1 cellular context compared by ENCODE assay signal in genomic region chr13:24630851-24631341, GRCh38.
TF ChIP-seq lines count a peak whose summit lies in the region.

No MANE protein-coding gene starts in this region.

TF ChIP-seq in K562, 482 proteins besides CTCF, POLR2A, EP300 and RAD21 (continued from another document):
- TF ChIP-seq ZBTB43 (CRISPR knock-in tag; IDR thresholded peaks at IDR 0.05) (no peak), MEF2A (IDR thresholded peaks at IDR 0.05; ENCODE audit: control insufficient read depth, low read depth, low read length) (no peak), HNRNPUL1 (IDR thresholded peaks at IDR 0.05; ENCODE audit: low read length) (no peak), KHSRP (IDR thresholded peaks at IDR 0.05) (no peak), GATAD2B (IDR thresholded peaks at IDR 0.05; ENCODE audit: borderline replicate concordance) (no peak), POLR2H (tag; IDR thresholded peaks at IDR 0.05; ENCODE audit: low read depth) (no peak), NR1H2 (CRISPR knock-in tag; IDR thresholded peaks at IDR 0.05) (no peak)
- TF ChIP-seq, protein P1, sequence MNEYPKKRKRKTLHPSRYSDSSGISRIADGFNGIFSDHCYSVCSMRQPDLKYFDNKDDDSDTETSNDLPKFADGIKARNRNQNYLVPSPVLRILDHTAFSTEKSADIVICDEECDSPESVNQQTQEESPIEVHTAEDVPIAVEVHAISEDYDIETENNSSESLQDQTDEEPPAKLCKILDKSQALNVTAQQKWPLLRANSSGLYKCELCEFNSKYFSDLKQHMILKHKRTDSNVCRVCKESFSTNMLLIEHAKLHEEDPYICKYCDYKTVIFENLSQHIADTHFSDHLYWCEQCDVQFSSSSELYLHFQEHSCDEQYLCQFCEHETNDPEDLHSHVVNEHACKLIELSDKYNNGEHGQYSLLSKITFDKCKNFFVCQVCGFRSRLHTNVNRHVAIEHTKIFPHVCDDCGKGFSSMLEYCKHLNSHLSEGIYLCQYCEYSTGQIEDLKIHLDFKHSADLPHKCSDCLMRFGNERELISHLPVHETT (CRISPR knock-in tag; conservative IDR thresholded peaks at IDR 0.05 in 1 of 2, IDR thresholded peaks at IDR 0.05 in 1 of 2) = no peak
- TF ChIP-seq, protein P2, sequence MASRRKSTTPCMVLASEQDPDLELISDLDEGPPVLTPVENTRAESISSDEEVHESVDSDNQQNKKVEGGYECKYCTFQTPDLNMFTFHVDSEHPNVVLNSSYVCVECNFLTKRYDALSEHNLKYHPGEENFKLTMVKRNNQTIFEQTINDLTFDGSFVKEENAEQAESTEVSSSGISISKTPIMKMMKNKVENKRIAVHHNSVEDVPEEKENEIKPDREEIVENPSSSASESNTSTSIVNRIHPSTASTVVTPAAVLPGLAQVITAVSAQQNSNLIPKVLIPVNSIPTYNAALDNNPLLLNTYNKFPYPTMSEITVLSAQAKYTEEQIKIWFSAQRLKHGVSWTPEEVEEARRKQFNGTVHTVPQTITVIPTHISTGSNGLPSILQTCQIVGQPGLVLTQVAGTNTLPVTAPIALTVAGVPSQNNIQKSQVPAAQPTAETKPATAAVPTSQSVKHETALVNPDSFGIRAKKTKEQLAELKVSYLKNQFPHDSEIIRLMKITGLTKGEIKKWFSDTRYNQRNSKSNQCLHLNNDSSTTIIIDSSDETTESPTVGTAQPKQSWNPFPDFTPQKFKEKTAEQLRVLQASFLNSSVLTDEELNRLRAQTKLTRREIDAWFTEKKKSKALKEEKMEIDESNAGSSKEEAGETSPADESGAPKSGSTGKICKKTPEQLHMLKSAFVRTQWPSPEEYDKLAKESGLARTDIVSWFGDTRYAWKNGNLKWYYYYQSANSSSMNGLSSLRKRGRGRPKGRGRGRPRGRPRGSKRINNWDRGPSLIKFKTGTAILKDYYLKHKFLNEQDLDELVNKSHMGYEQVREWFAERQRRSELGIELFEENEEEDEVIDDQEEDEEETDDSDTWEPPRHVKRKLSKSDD (conservative IDR thresholded peaks at IDR 0.05; ENCODE audit: low read length) = no peak
